8 cellular contexts compared by ENCODE assay signal in genomic region chr5:180803181-180804128, GRCh38. TPM values are rescaled to one million over a fixed set of nuclear protein-coding genes. Genes with fewer than 3 reads are reported as not detected.
DNase-seq lines count a peak whose midpoint lies in the region; ATAC-seq and TF ChIP-seq lines count a peak whose summit lies in the region.

No MANE protein-coding gene starts in this region.

- in situ Hi-C loops in gastrocnemius medialis (cut with MboI; ENCODE audit: low sequenced_read_pairs in 4 of 4), result no loop called here

- H3K4me1 ChIP-seq in gastrocnemius medialis, result peaks cover 82 to 92% of the 10 kb centered on the region in 2 donors

- no peaks in the 10 kb centered on the region for H3K27me3 ChIP-seq in gastrocnemius medialis

- peak overlapping the region; percentile 100 for H3K27ac Mint-ChIP-seq in activated naive CD4-positive, alpha-beta T cell treated with anti-CD3 and anti-CD28 coated beads, Interleukin-2, amount 10 ng/mL, durations not matched to agents 7 days and 5 days

- H3K9me3 ChIP-seq in gastrocnemius medialis, result no peaks in the 10 kb centered on the region

- CTCF ChIA-PET in activated naive CD4-positive, alpha-beta T cell treated with anti-CD3 and anti-CD28 coated beads, Interleukin-2, amount 10 ng/mL, durations not matched to agents 7 days and 5 days (lab: Charles Lee), result interaction anchor here (1.4 to 2.2 kb wide), 3 partner anchors 15 to 27 kb away, joined by 3 to 10 read pairs (median 4); no protein-coding TSS in a partner anchor

- peaks cover 82% of the 10 kb centered on the region for H3K36me3 Mint-ChIP-seq in activated naive CD4-positive, alpha-beta T cell treated with anti-CD3 and anti-CD28 coated beads, Interleukin-2, amount 10 ng/mL, durations not matched to agents 7 days and 5 days

- H3K4me1 Mint-ChIP-seq in activated naive CD4-positive, alpha-beta T cell treated with anti-CD3 and anti-CD28 coated beads, Interleukin-2, amount 10 ng/mL, durations not matched to agents 7 days and 5 days, result peaks cover 82% of the 10 kb centered on the region

- no peaks in the 10 kb centered on the region for H3K9me3 Mint-ChIP-seq in activated naive CD4-positive, alpha-beta T cell treated with anti-CD3 and anti-CD28 coated beads, Interleukin-2, amount 10 ng/mL, durations not matched to agents 7 days and 5 days

- no peaks in the 10 kb centered on the region for H3K27me3 Mint-ChIP-seq in activated naive CD4-positive, alpha-beta T cell treated with anti-CD3 and anti-CD28 coated beads, Interleukin-2, amount 10 ng/mL, durations not matched to agents 7 days and 5 days

- H3K36me3 ChIP-seq in gastrocnemius medialis, result no peaks in the 10 kb centered on the region

- ATAC-seq in HG02973 (IDR thresholded peaks at IDR 0.05; ENCODE audit: unreplicated experiment), result peak; percentile 48
- peak; percentile 31 to 60 for ATAC-seq in left cardiac atrium
- peak; percentile 1 to 8 for ATAC-seq in gastrocnemius medialis

- peak; percentile 54 for TF ChIP-seq POLR2A in GM18526 (IDR thresholded peaks at IDR 0.05; ENCODE audit: extremely low read depth, insufficient read length)
- peak; percentile 68 for TF ChIP-seq POLR2A in Raji (IDR thresholded peaks at IDR 0.05; ENCODE audit: insufficient read depth, low read depth, low read length)
- TF ChIP-seq POLR2A in gastrocnemius medialis (IDR thresholded peaks at IDR 0.05), result peak in 1 of 2 donors; percentile 42

- intact Hi-C loops in left cardiac atrium (cut with DNase I), result no loop called here
- intact Hi-C loops in gastrocnemius medialis (cut with DNase I; ENCODE audit: low total_unique reads), result loop anchor here (2.0 to 5.0 kb wide), 2 partner anchors 57 to 444 kb away; partner anchors contain the start of gene ZFP62

- H3K4me3 Mint-ChIP-seq in activated naive CD4-positive, alpha-beta T cell treated with anti-CD3 and anti-CD28 coated beads, Interleukin-2, amount 10 ng/mL, durations not matched to agents 7 days and 5 days, result peak overlapping the region; percentile 77

- H3K4me3 ChIP-seq in gastrocnemius medialis, result peak overlapping the region; percentile 96 to 99 (median 96)

- H3K27ac ChIP-seq in gastrocnemius medialis, result peak overlapping the region; percentile 94 to 100 (median 100)

- no peak for TF ChIP-seq CTCF in gastrocnemius medialis (IDR thresholded peaks at IDR 0.05 in 4 of 5, conservative IDR thresholded peaks at IDR 0.05 in 1 of 5)

- peak; percentile 96 for DNase-seq in activated naive CD4-positive, alpha-beta T cell treated with anti-CD3 and anti-CD28 coated beads, Interleukin-2, amount 10 ng/mL, durations not matched to agents 7 days and 5 days
- DNase-seq in left cardiac atrium (peak; percentile 77), gastrocnemius medialis (peak; percentile 56 to 59), HPDE6-E6E7 (ENCODE audit: extremely low spot score) (no peak), H4 (ENCODE audit: low spot score) (no peak)

RNA-seq across cellular contexts. Expression of gene MGAT1, which starts 0.8 kb away (rescaled TPM):
- total RNA-seq in left cardiac atrium (100 to 1,000 TPM in 1 of 2 donors, 10 to 100 TPM in 1; 95.8 to 133 TPM), gastrocnemius medialis (100 to 1,000 TPM; 100 to 138 (median 115) TPM)
- total RNA-seq in H4 (2014; rRNA removed; shearing (Covaris generic)), result 59.1 and 81.0 TPM in 2 replicates

RNA-seq across cellular contexts. Expression of gene ZFP62, which starts 57.6 kb away (rescaled TPM):
- total RNA-seq in left cardiac atrium (10 to 100 TPM; 14.4 to 16.8 TPM), gastrocnemius medialis (10 to 100 TPM in 2 of 4 donors, 1 to 10 TPM in 2; 8.9 to 14.7 (median 10.2) TPM)
- total RNA-seq in H4 (2014; rRNA removed; shearing (Covaris generic)), result 22.6 and 27.7 TPM in 2 replicates

Comparison
In these comparisons a context has a peak if more than half of its experiments do, and no peak if none do; other contexts are left out.
1. DNase-seq: peak in activated naive CD4-positive, alpha-beta T cell treated with anti-CD3 and anti-CD28 coated beads, Interleukin-2, amount 10 ng/mL, durations not matched to agents 7 days and 5 days (single experiment), left cardiac atrium (single experiment) and gastrocnemius medialis (2 of 2); none in HPDE6-E6E7 (single experiment) and H4 (single experiment).
2. Peak in every context shown above with its lines, with median percentiles within 50 percentile points of each other: ATAC-seq.